Comparison of ENCODE assay signal across 16 cellular contexts in the genomic region with DNA sequence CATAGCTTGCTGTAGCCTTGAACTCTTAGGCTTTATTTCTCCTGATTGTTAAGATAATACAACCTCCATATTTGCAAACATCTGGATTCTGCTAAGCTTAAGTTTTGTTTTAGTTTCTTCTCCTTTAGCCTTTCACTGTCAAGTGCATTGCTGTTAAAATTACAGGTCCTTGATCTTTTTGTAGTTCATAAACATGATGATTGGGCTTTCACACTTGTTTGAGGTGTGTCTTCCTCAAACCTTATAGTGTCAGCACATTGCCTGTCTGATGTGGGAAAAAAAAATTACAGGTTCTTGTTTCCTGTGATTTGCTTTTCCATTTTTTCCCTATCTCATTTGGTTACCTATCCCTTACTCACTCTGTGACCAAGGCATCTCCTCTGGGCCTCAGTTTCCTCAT.
"Had no signal": no experiment of that assay in that cellular context is flagged by ENCODE, and none has a peak within 500 bp of the region (broad histone marks: within the 10 kb centered on the region; RNA-seq: fewer than 3 reads in every experiment).

No MANE protein-coding gene starts in this region.

- H3K27ac ChIP-seq: breast epithelium, esophagus squamous epithelium, lower lobe of right lung, right lobe of liver, upper lobe of right lung had no signal

- H3K36me3 ChIP-seq: breast epithelium, esophagus squamous epithelium, lower lobe of right lung, right lobe of liver, upper lobe of right lung had no signal

- ATAC-seq: lower lobe of right lung, right lobe of liver, upper lobe of right lung had no signal

- H3K9me3 ChIP-seq: breast epithelium, esophagus squamous epithelium, lower lobe of right lung, right lobe of liver, upper lobe of right lung had no signal

- H3K27ac Mint-ChIP-seq: progenitor cell of endocrine pancreas had no signal

- H3K4me1 ChIP-seq: breast epithelium, lower lobe of right lung, right lobe of liver, upper lobe of right lung had no signal

- H3K4me3 ChIP-seq: breast epithelium, esophagus squamous epithelium, lower lobe of right lung, right lobe of liver, upper lobe of right lung had no signal

- DNase-seq: activated CD4-positive, CD25-positive, alpha-beta regulatory T cell; activated naive CD4-positive, alpha-beta T cell treated with anti-CD3 and anti-CD28 coated beads, Interleukin-2, amount 50 U/mL, for 16 hours; activated T-cell treated with anti-CD3 and anti-CD28 coated beads, Interleukin-2, amount 50 U/mL, for 48 hours; anterior cingulate cortex; esophagus squamous epithelium; foreskin fibroblast; glutamatergic neuron; lower lobe of right lung; midbrain; nucleus accumbens; right lobe of liver; SHP77 treated with DMSO at 0.1 percent for 48 hours; stimulated activated naive CD4-positive, alpha-beta T cell treated with Interleukin-2 at 50 U/mL for 16 hours; upper lobe of right lung had no signal

- H3K27me3 ChIP-seq: breast epithelium, esophagus squamous epithelium, right lobe of liver, upper lobe of right lung had no signal
